In the genomic region with DNA sequence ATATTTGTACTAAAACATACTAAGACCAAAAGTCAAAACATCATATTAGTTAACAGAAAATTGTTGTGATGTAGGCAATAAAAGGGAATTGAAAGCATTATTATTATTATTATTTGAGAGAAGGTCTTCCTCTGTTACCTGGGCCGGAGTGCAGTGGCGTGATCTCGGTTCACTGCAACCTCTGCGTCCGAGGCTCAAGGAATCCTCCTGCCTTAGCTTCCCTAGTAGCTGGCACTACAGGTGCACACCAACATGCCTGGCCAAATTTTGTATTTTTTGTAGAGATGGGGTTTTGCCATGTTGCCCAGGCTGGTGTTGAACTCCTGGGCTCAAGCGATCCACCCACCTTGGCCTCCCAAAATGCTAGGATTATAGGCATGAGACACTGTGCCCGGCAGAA, we compare ENCODE assay signal across 5 cellular contexts. TPM values are rescaled to one million over a fixed set of nuclear protein-coding genes. Genes with fewer than 3 reads are reported as not detected.
"Had no signal": no experiment of that assay in that cellular context is flagged by ENCODE, and none has a peak within 500 bp of the region (broad histone marks: within the 10 kb centered on the region; RNA-seq: fewer than 3 reads in every experiment).

No MANE protein-coding gene starts in this region.

RNA-seq across cellular contexts. Expression of gene SMIM38, which starts 15.6 kb away (rescaled TPM):
- total RNA-seq: dermis microvascular lymphatic vessel endothelial cell, endothelial cell of umbilical vein, epithelial cell of proximal tubule, foreskin keratinocyte, glomerular endothelial cell had no signal
- polyA plus RNA-seq: foreskin keratinocyte had no signal
